16 cellular contexts compared by ENCODE assay signal in genomic region chr4:94486372-94486801, GRCh38. TPM values are rescaled to one million over a fixed set of nuclear protein-coding genes. Genes with fewer than 3 reads are reported as not detected.
DNase-seq lines count a peak whose midpoint lies in the region; ATAC-seq, FAIRE-seq and TF ChIP-seq lines count a peak whose summit lies in the region.
"Had no signal": no experiment of that assay in that cellular context is flagged by ENCODE, and none has a peak within 500 bp of the region (broad histone marks: within the 10 kb centered on the region; RNA-seq: fewer than 3 reads in every experiment).

No MANE protein-coding gene starts in this region.

- no peak overlapping the region for H3K4me3 Mint-ChIP-seq in activated CD4-positive, alpha-beta T cell treated with anti-CD3 and anti-CD28 coated beads, Interleukin-2, amount 10 ng/mL, durations not matched to agents 24 days and 14 days
- H3K4me3 Mint-ChIP-seq: activated CD8-positive, alpha-beta T cell treated with anti-CD3 and anti-CD28 coated beads for 36 hours; activated T-helper 17 cell treated with anti-CD3 and anti-CD28 coated beads, Interleukin-2, amount 50 U/mL, for 72 hours had no signal

- H3K79me2 ChIP-seq in PC-9 (ENCODE audit: low read depth): peaks cover 14% of the 10 kb centered on the region

- H3K27ac ChIP-seq in HEK293 (ENCODE audit: extremely low read depth, low read depth, low read length) (no peak overlapping the region), PC-9 (no peak overlapping the region), psoas muscle (peak overlapping the region; percentile 84)
- H3K27ac ChIP-seq: pancreas had no signal

- H3K4me3 ChIP-seq in HEK293 (ENCODE audit: low read depth, low read length) (no peak overlapping the region), PC-9 (no peak overlapping the region), epithelial cell of esophagus (ENCODE audit: low read length) (no peak overlapping the region), psoas muscle (no peak overlapping the region)
- H3K4me3 ChIP-seq: pancreas had no signal

- H3K36me3 ChIP-seq in HEK293 (ENCODE audit: control insufficient read depth in 2 of 2, insufficient read depth in 1 of 2, low read length in 2 of 2) (no peaks in the 10 kb centered on the region), PC-9 (ENCODE audit: low read depth) (no peaks in the 10 kb centered on the region; the same call in 1 of the 2 replicates), psoas muscle (ENCODE audit: insufficient read depth in 1 of 2, low read depth in 1 of 2) (no peaks in the 10 kb centered on the region)
- H3K36me3 ChIP-seq: pancreas had no signal

- TF ChIP-seq CTCF in HEK293 (tag by site-specific recombination; IDR thresholded peaks at IDR 0.05) (no peak), PC-9 (conservative IDR thresholded peaks at IDR 0.05) (no peak), epithelial cell of esophagus (IDR thresholded peaks at IDR 0.05; ENCODE audit: insufficient read depth, low read depth, low read length, missing control alignments) (no peak), psoas muscle (IDR thresholded peaks at IDR 0.05) (no peak)

- FAIRE-seq in frontal cortex (lab: Jason Lieb, UNC): no peak
- FAIRE-seq: H1, pancreas had no signal

- H3K9me3 Mint-ChIP-seq in activated CD4-positive, alpha-beta T cell treated with anti-CD3 and anti-CD28 coated beads, Interleukin-2, amount 10 ng/mL, durations not matched to agents 24 days and 14 days: no peaks in the 10 kb centered on the region
- H3K9me3 Mint-ChIP-seq: activated CD8-positive, alpha-beta T cell treated with anti-CD3 and anti-CD28 coated beads for 36 hours; activated T-helper 17 cell treated with anti-CD3 and anti-CD28 coated beads, Interleukin-2, amount 50 U/mL, for 72 hours had no signal

- peak; percentile 10 to 60 (median 46) for ATAC-seq in psoas muscle
- no peak for ATAC-seq in HG02763 (IDR thresholded peaks at IDR 0.05; ENCODE audit: unreplicated experiment)
- ATAC-seq: activated CD8-positive, alpha-beta T cell treated with anti-CD3 and anti-CD28 coated beads for 36 hours; activated T-helper 17 cell treated with anti-CD3 and anti-CD28 coated beads, Interleukin-2, amount 50 U/mL, for 72 hours had no signal

- TSS peak; percentile 9 for BruUV-seq in PC-9 (replicated peaks; lab: Mats Ljungman, UMichigan)

- H3K27me3 ChIP-seq in PC-9 (ENCODE audit: insufficient read depth, low read depth): no peaks in the 10 kb centered on the region
- H3K27me3 ChIP-seq in psoas muscle (ENCODE audit: insufficient read depth in 3 of 3, low read length in 2 of 3): no peaks in the 10 kb centered on the region
- H3K27me3 ChIP-seq: pancreas had no signal

- H3K27me3 Mint-ChIP-seq in activated CD4-positive, alpha-beta T cell treated with anti-CD3 and anti-CD28 coated beads, Interleukin-2, amount 10 ng/mL, durations not matched to agents 24 days and 14 days: no peaks in the 10 kb centered on the region
- H3K27me3 Mint-ChIP-seq: activated CD8-positive, alpha-beta T cell treated with anti-CD3 and anti-CD28 coated beads for 36 hours; activated T-helper 17 cell treated with anti-CD3 and anti-CD28 coated beads, Interleukin-2, amount 50 U/mL, for 72 hours had no signal

- DNase-seq in PC-9 (peak in 1 of 2 experiments; percentile 35), epithelial cell of esophagus (ENCODE audit: low read depth) (peak; percentile 67), psoas muscle (no peak), frontal cortex (ENCODE audit: low spot score in 2 of 2) (no peak), COR-L47 (lab: John Stamatoyannopoulos, UW) (no peak)
- DNase-seq in activated CD4-positive, alpha-beta T cell treated with anti-CD3 and anti-CD28 coated beads, Interleukin-2, amount 10 ng/mL, durations not matched to agents 24 days and 14 days: no peak
- DNase-seq: activated CD8-positive, alpha-beta T cell treated with anti-CD3 and anti-CD28 coated beads for 36 hours; amygdala; C1 segment of cervical spinal cord; DND-41; NCI-H2227 treated with DMSO at 0.1 percent for 48 hours; pancreas had no signal

- intact Hi-C loops in PC-9 (cut with micrococcal nuclease; ENCODE audit: unreplicated experiment): no loop called here
- intact Hi-C loops in psoas muscle (cut with DNase I): no loop called here
- intact Hi-C loops in activated CD4-positive, alpha-beta T cell treated with anti-CD3 and anti-CD28 coated beads, Interleukin-2, amount 10 ng/mL, durations not matched to agents 24 days and 14 days (cut with micrococcal nuclease): no loop called here

- POLR2A ChIA-PET in HEK293 (lab: Yijun Ruan, JAX): no interaction called here
- POLR2A ChIA-PET in PC-9 (lab: Charles Lee; ENCODE audit: unreplicated experiment): interaction anchor here (0.5 to 0.7 kb wide), 3 partner anchors 34 to 79 kb away, joined by 3 to 5 read pairs (median 5); no protein-coding TSS in a partner anchor

- H3K9me3 ChIP-seq in HEK293 (ENCODE audit: control insufficient read depth, insufficient read depth, low read depth, low read length) (no peaks in the 10 kb centered on the region), PC-9 (ENCODE audit: insufficient read depth, low read depth) (no peaks in the 10 kb centered on the region), psoas muscle (no peaks in the 10 kb centered on the region)
- H3K9me3 ChIP-seq: pancreas had no signal

- peaks cover 3% of the 10 kb centered on the region for H3K4me1 Mint-ChIP-seq in activated CD4-positive, alpha-beta T cell treated with anti-CD3 and anti-CD28 coated beads, Interleukin-2, amount 10 ng/mL, durations not matched to agents 24 days and 14 days

- CTCF ChIA-PET in HEK293 (lab: Yijun Ruan, JAX) (interaction anchor here (0.6 to 1.1 kb wide), 2 partner anchors 138 to 153 kb away, joined by 3 read pairs; no protein-coding TSS in a partner anchor), PC-9 (lab: Charles Lee) (no interaction called here)

- no peaks in the 10 kb centered on the region for H4K20me1 ChIP-seq in PC-9 (ENCODE audit: insufficient read depth)

- 14 to 30% (median 28%) methylated on average over 2 of the region's 2 CpGs for WGBS in psoas muscle, 3 donors

- H3K4me1 ChIP-seq in HEK293 (ENCODE audit: control insufficient read depth, insufficient read depth, low read length) (no peaks in the 10 kb centered on the region), PC-9 (replicated peaks; ENCODE audit: insufficient read depth) (no peaks in the 10 kb centered on the region), psoas muscle (peaks cover 89% of the 10 kb centered on the region)

- no peaks in the 10 kb centered on the region for H3K36me3 Mint-ChIP-seq in activated CD4-positive, alpha-beta T cell treated with anti-CD3 and anti-CD28 coated beads, Interleukin-2, amount 10 ng/mL, durations not matched to agents 24 days and 14 days (ENCODE audit: low read depth)

- no peak overlapping the region for H2AFZ ChIP-seq in PC-9

- H3F3A ChIP-seq in PC-9 (ENCODE audit: insufficient read depth, low read depth): peaks cover 5% of the 10 kb centered on the region; the same call in 1 of the 2 replicates

- no peaks in the 10 kb centered on the region for H3K9me2 ChIP-seq in PC-9 (ENCODE audit: insufficient read depth)

- no peak overlapping the region for H3K4me2 ChIP-seq in PC-9

- H3K27ac Mint-ChIP-seq in activated CD4-positive, alpha-beta T cell treated with anti-CD3 and anti-CD28 coated beads, Interleukin-2, amount 10 ng/mL, durations not matched to agents 24 days and 14 days: no peak overlapping the region
- H3K27ac Mint-ChIP-seq: activated CD8-positive, alpha-beta T cell treated with anti-CD3 and anti-CD28 coated beads for 36 hours; activated T-helper 17 cell treated with anti-CD3 and anti-CD28 coated beads, Interleukin-2, amount 50 U/mL, for 72 hours had no signal

TF ChIP-seq in HEK293, 187 proteins besides CTCF, POLR2A, EP300 and RAD21:
- TF ChIP-seq PRDM6 (tag by site-specific recombination; IDR thresholded peaks at IDR 0.05): peak; percentile 62
- TF ChIP-seq PRDM1 (tag by site-specific recombination; IDR thresholded peaks at IDR 0.05): peak; percentile 44; the same call in 1 of the 2 replicates
- no peak for TF ChIP-seq ZNF560 (tag by site-specific recombination; IDR thresholded peaks at IDR 0.05; ENCODE audit: borderline replicate concordance)
- TF ChIP-seq ZNF112 (tag by site-specific recombination; IDR thresholded peaks at IDR 0.05): no peak
- TF ChIP-seq ZNF138 (tag by site-specific recombination; IDR thresholded peaks at IDR 0.05; ENCODE audit: borderline replicate concordance): no peak
- no peak for TF ChIP-seq KLF1 (tag by site-specific recombination; IDR thresholded peaks at IDR 0.05)
- TF ChIP-seq MZF1 (tag by site-specific recombination; IDR thresholded peaks at IDR 0.05; ENCODE audit: borderline replicate concordance): peak; percentile 21; the same call in 1 of the 2 replicates

RNA-seq across cellular contexts. Expression of gene PDLIM5, which starts 34.6 kb away (rescaled TPM):
- 121 and 130 TPM in 2 replicates for total RNA-seq in PC-9 (2021)
- 100 to 1,000 TPM; 459 to 840 (median 509) TPM for total RNA-seq in psoas muscle
- polyA plus RNA-seq in psoas muscle: 100 to 1,000 TPM; 215 to 533 (median 426) TPM
- 16.5 and 17.8 TPM in 2 replicates for total RNA-seq in activated CD4-positive, alpha-beta T cell treated with anti-CD3 and anti-CD28 coated beads, Interleukin-2, amount 10 ng/mL, durations not matched to agents 24 days and 14 days
- total RNA-seq in frontal cortex: 20.0 TPM
